Comparison of ENCODE assay signal across 1 cellular context in genomic region chr1:203320546-203321272, GRCh38.
TF ChIP-seq lines count a peak whose summit lies in the region.

No MANE protein-coding gene starts in this region.

TF ChIP-seq in K562, 482 proteins besides CTCF, POLR2A, EP300 and RAD21 (continued from another document):
- TF ChIP-seq, protein P1, sequence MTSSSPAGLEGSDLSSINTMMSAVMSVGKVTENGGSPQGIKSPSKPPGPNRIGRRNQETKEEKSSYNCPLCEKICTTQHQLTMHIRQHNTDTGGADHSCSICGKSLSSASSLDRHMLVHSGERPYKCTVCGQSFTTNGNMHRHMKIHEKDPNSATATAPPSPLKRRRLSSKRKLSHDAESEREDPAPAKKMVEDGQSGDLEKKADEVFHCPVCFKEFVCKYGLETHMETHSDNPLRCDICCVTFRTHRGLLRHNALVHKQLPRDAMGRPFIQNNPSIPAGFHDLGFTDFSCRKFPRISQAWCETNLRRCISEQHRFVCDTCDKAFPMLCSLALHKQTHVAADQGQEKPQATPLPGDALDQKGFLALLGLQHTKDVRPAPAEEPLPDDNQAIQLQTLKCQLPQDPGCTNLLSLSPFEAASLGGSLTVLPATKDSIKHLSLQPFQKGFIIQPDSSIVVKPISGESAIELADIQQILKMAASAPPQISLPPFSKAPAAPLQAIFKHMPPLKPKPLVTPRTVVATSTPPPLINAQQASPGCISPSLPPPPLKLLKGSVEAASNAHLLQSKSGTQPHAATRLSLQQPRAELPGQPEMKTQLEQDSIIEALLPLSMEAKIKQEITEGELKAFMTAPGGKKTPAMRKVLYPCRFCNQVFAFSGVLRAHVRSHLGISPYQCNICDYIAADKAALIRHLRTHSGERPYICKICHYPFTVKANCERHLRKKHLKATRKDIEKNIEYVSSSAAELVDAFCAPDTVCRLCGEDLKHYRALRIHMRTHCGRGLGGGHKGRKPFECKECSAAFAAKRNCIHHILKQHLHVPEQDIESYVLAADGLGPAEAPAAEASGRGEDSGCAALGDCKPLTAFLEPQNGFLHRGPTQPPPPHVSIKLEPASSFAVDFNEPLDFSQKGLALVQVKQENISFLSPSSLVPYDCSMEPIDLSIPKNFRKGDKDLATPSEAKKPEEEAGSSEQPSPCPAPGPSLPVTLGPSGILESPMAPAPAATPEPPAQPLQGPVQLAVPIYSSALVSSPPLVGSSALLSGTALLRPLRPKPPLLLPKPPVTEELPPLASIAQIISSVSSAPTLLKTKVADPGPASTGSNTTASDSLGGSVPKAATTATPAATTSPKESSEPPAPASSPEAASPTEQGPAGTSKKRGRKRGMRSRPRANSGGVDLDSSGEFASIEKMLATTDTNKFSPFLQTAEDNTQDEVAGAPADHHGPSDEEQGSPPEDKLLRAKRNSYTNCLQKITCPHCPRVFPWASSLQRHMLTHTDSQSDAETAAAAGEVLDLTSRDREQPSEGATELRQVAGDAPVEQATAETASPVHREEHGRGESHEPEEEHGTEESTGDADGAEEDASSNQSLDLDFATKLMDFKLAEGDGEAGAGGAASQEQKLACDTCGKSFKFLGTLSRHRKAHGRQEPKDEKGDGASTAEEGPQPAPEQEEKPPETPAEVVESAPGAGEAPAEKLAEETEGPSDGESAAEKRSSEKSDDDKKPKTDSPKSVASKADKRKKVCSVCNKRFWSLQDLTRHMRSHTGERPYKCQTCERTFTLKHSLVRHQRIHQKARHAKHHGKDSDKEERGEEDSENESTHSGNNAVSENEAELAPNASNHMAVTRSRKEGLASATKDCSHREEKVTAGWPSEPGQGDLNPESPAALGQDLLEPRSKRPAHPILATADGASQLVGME (CRISPR knock-in tag; IDR thresholded peaks at IDR 0.05): no peak
- TF ChIP-seq ZNF224 (CRISPR knock-in tag; IDR thresholded peaks at IDR 0.05) (no peak), HNRNPH1 (optimal IDR thresholded peaks at IDR 0.05; ENCODE audit: low read depth, low read length) (no peak), ZFP30 (CRISPR knock-in tag; IDR thresholded peaks at IDR 0.05; ENCODE audit: borderline replicate concordance) (no peak), CCNT2 (IDR thresholded peaks at IDR 0.05; ENCODE audit: borderline replicate concordance, extremely low read depth, insufficient read length, low read depth, low read length) (no peak), TEAD1 (CRISPR knock-in tag; IDR thresholded peaks at IDR 0.05) (no peak), ZNF584 (CRISPR knock-in tag; IDR thresholded peaks at IDR 0.05; ENCODE audit: low read depth) (no peak), U2AF1 (optimal IDR thresholded peaks at IDR 0.05; ENCODE audit: low read depth, low read length) (no peak), DMBX1 (CRISPR knock-in tag; IDR thresholded peaks at IDR 0.05; ENCODE audit: borderline replicate concordance) (peak; percentile 47; the same call in 1 of the 2 replicates), ZNF277 (CRISPR knock-in tag; IDR thresholded peaks at IDR 0.05; ENCODE audit: borderline replicate concordance) (no peak), NFE2L1 (tag; IDR thresholded peaks at IDR 0.05; ENCODE audit: borderline replicate concordance, low read depth) (no peak), ZNF668 (CRISPR knock-in tag; IDR thresholded peaks at IDR 0.05) (no peak), HMGN3 (IDR thresholded peaks at IDR 0.05; ENCODE audit: borderline replicate concordance, extremely low read depth, insufficient read length, low read depth, low read length) (no peak), ZNF780A (CRISPR knock-in tag; IDR thresholded peaks at IDR 0.05) (no peak), ZBTB9 (CRISPR knock-in tag; IDR thresholded peaks at IDR 0.05) (no peak), ZNF217 (CRISPR knock-in tag; IDR thresholded peaks at IDR 0.05) (no peak), SP1 (CRISPR knock-in tag; IDR thresholded peaks at IDR 0.05) (0 out of 2 replicates have a peak, but pooled peaks have one; percentile 35), WHSC1 (IDR thresholded peaks at IDR 0.05; ENCODE audit: low read length) (no peak), CTBP1 (IDR thresholded peaks at IDR 0.05; ENCODE audit: borderline replicate concordance) (peak; percentile 32; the same call in 1 of the 2 replicates), GATAD2B (IDR thresholded peaks at IDR 0.05; ENCODE audit: borderline replicate concordance) (no peak), MAZ (CRISPR knock-in tag; conservative IDR thresholded peaks at IDR 0.05 in 1 of 2, IDR thresholded peaks at IDR 0.05 in 1 of 2) (peak in 1 of 2 experiments; percentile 39; a peak in 1 of 4 replicates), CBFA2T2 (conservative IDR thresholded peaks at IDR 0.05) (peak; percentile 56), CC2D1A (IDR thresholded peaks at IDR 0.05) (no peak), CREB1 (IDR thresholded peaks at IDR 0.05) (no peak), CREB1 (CRISPR knock-in tag; IDR thresholded peaks at IDR 0.05) (no peak), USF1 (CRISPR knock-in tag; IDR thresholded peaks at IDR 0.05) (peak; percentile 90), NFRKB (IDR thresholded peaks at IDR 0.05; ENCODE audit: low read depth) (no peak), XRCC3 (IDR thresholded peaks at IDR 0.05) (no peak)
- TF ChIP-seq, protein P2, sequence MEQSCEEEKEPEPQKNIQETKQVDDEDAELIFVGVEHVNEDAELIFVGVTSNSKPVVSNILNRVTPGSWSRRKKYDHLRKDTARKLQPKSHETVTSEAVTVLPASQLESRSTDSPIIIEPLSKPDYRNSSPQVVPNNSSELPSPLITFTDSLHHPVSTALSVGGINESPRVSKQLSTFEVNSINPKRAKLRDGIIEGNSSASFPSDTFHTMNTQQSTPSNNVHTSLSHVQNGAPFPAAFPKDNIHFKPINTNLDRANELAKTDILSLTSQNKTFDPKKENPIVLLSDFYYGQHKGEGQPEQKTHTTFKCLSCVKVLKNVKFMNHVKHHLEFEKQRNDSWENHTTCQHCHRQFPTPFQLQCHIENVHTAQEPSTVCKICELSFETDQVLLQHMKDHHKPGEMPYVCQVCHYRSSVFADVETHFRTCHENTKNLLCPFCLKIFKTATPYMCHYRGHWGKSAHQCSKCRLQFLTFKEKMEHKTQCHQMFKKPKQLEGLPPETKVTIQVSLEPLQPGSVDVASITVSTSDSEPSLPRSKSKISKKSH (CRISPR knock-in tag; IDR thresholded peaks at IDR 0.05): no peak
- TF ChIP-seq, protein P3, sequence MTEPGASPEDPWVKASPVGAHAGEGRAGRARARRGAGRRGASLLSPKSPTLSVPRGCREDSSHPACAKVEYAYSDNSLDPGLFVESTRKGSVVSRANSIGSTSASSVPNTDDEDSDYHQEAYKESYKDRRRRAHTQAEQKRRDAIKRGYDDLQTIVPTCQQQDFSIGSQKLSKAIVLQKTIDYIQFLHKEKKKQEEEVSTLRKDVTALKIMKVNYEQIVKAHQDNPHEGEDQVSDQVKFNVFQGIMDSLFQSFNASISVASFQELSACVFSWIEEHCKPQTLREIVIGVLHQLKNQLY (CRISPR knock-in tag; conservative IDR thresholded peaks at IDR 0.05): no peak
- TF ChIP-seq, protein P4, sequence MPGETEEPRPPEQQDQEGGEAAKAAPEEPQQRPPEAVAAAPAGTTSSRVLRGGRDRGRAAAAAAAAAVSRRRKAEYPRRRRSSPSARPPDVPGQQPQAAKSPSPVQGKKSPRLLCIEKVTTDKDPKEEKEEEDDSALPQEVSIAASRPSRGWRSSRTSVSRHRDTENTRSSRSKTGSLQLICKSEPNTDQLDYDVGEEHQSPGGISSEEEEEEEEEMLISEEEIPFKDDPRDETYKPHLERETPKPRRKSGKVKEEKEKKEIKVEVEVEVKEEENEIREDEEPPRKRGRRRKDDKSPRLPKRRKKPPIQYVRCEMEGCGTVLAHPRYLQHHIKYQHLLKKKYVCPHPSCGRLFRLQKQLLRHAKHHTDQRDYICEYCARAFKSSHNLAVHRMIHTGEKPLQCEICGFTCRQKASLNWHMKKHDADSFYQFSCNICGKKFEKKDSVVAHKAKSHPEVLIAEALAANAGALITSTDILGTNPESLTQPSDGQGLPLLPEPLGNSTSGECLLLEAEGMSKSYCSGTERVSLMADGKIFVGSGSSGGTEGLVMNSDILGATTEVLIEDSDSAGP (CRISPR knock-in tag; IDR thresholded peaks at IDR 0.05): no peak
